11 cellular contexts compared by ENCODE assay signal in the genomic region with DNA sequence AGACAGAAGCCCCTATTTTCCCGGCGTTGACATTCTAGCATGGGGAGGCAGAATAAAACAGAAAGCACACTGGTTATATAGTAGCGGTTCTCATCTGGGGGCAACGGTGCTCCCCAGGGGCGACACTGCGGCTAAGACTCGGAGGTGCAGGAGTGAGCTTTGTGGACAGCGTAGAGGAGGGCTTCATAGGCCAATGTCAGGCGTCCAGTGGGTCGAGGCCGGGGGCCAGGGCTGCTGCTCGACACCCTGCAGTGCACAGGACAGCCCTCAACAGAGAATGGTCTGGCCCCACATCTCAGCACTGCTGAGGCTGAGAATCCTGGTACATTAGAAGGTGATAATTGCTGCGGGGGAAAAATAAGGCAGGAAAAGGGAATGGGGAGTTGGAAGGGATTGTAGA. TPM values are rescaled to one million over a fixed set of nuclear protein-coding genes. Genes with fewer than 3 reads are reported as not detected.
DNase-seq lines count a peak whose midpoint lies in the region; ATAC-seq and TF ChIP-seq lines count a peak whose summit lies in the region.
"Had no signal": no experiment of that assay in that cellular context is flagged by ENCODE, and none has a peak within 500 bp of the region (broad histone marks: within the 10 kb centered on the region; RNA-seq: fewer than 3 reads in every experiment).

No MANE protein-coding gene starts in this region.

- in situ Hi-C loops in GM13977 (cut with MboI; ENCODE audit: low pct_unique_long_range_greater_than_20kb, low sequenced_read_pairs, unreplicated experiment) = no loop called here

- no peaks in the 10 kb centered on the region for H3K9me3 Mint-ChIP-seq in effector memory CD8-positive, alpha-beta T cell
- H3K9me3 Mint-ChIP-seq in progenitor cell of endocrine pancreas (ENCODE audit: low read depth) = no peaks in the 10 kb centered on the region

- DNase-seq in NCI-H69 (lab: John Stamatoyannopoulos, UW) (peak; percentile 32), progenitor cell of endocrine pancreas (ENCODE audit: low spot score, unreplicated experiment) (no peak), COLO668 (lab: John Stamatoyannopoulos, UW; ENCODE audit: unreplicated experiment) (no peak), GM13977 (ENCODE audit: low spot score) (no peak)
- DNase-seq in effector memory CD8-positive, alpha-beta T cell = no peak
- DNase-seq: HCEC 1CT had no signal

- TF ChIP-seq CTCF in progenitor cell of endocrine pancreas (IDR thresholded peaks at IDR 0.05; ENCODE audit: unreplicated experiment) (no peak), GM13977 (IDR thresholded peaks at IDR 0.05; ENCODE audit: extremely low read depth, insufficient read depth, missing control alignments) (no peak)

- H3K27me3 Mint-ChIP-seq in effector memory CD8-positive, alpha-beta T cell = no peaks in the 10 kb centered on the region
- H3K27me3 Mint-ChIP-seq in progenitor cell of endocrine pancreas = no peaks in the 10 kb centered on the region

- peak overlapping the region; percentile 86 to 88 for H3K4me3 Mint-ChIP-seq in effector memory CD8-positive, alpha-beta T cell
- peak overlapping the region; percentile 90 for H3K4me3 Mint-ChIP-seq in progenitor cell of endocrine pancreas (ENCODE audit: low read depth)

- peak overlapping the region; percentile 24 to 72 for H3K27ac Mint-ChIP-seq in effector memory CD8-positive, alpha-beta T cell
- H3K27ac Mint-ChIP-seq in progenitor cell of endocrine pancreas = peak overlapping the region; percentile 65

- peak overlapping the region; percentile 81; the same call in 1 of the 2 replicates for H3K4me3 ChIP-seq in GM08714 (ENCODE audit: low read length)

- peaks cover 36% of the 10 kb centered on the region for H3K36me3 Mint-ChIP-seq in effector memory CD8-positive, alpha-beta T cell (ENCODE audit: insufficient read depth)
- H3K36me3 Mint-ChIP-seq in progenitor cell of endocrine pancreas (ENCODE audit: insufficient read depth) = peaks cover 6% of the 10 kb centered on the region

- no peak for ATAC-seq in effector memory CD8-positive, alpha-beta T cell (replicated peaks)
- ATAC-seq in GM18909 (IDR thresholded peaks at IDR 0.05; ENCODE audit: poor library complexity, unreplicated experiment) = no peak

- H3K4me1 Mint-ChIP-seq in effector memory CD8-positive, alpha-beta T cell (ENCODE audit: low read depth in 2 of 2) = peaks cover 23 to 33% of the 10 kb centered on the region in 2 donors
- H3K4me1 Mint-ChIP-seq in progenitor cell of endocrine pancreas (ENCODE audit: low read depth) = peaks cover 12% of the 10 kb centered on the region

RNA-seq across cellular contexts. Expression of gene ZNF628, which starts 1.5 kb away (rescaled TPM):
- 12.9 and 16.8 TPM in 2 replicates for total RNA-seq in progenitor cell of endocrine pancreas

RNA-seq across cellular contexts. Expression of gene NAT14, which starts 7.1 kb away (rescaled TPM):
- total RNA-seq in progenitor cell of endocrine pancreas = 62.6 and 69.7 TPM in 2 replicates

RNA-seq across cellular contexts. Expression of gene SSC5D, which starts 10.3 kb away (rescaled TPM):
- 1.1 and 1.6 TPM in 2 replicates for total RNA-seq in progenitor cell of endocrine pancreas

RNA-seq across cellular contexts. Expression of gene C19orf85, which starts 13.4 kb away (rescaled TPM):
- total RNA-seq in progenitor cell of endocrine pancreas = not detected in 2 replicates
- total RNA-seq: esophagus muscularis mucosa, LHCN-M2, myocyte had no signal

RNA-seq across cellular contexts. Expression of gene ISOC2, which starts 16.5 kb away (rescaled TPM):
- 36.3 and 36.6 TPM in 2 replicates for total RNA-seq in progenitor cell of endocrine pancreas
